In the genomic region with DNA sequence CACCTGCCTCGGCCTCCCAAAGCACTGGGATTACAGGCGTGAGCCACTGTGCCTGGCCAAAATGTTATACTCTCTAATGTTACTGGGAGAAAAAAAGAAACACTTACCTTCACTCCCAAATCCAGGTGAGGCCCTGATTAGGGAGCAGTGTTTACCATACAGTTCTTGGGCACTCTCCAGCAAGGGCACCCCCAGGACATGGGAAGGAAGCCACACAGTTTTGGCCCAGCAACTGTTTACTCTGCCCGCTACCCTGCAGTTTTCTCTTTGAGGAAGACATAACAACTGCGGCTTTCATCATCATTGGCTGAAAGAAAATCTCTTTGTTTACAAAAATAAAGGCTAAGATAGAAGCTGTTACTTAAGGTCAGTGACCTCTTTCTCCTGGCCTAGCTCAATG, we compare ENCODE assay signal across 18 cellular contexts.
"Had no signal": no experiment of that assay in that cellular context is flagged by ENCODE, and none has a peak within 500 bp of the region (broad histone marks: within the 10 kb centered on the region; RNA-seq: fewer than 3 reads in every experiment).

No MANE protein-coding gene starts in this region.

- H3K9me3 Mint-ChIP-seq: activated naive CD4-positive, alpha-beta T cell treated with anti-CD3 and anti-CD28 coated beads, Interleukin-2, amount 50 U/mL, for 72 hours; activated T-cell treated with anti-CD3 and anti-CD28 coated beads, Interleukin-2, amount 50 U/mL, for 72 hours; dendritic cell treated with granulocyte-macrophage colony-stimulating factor and Interleukin-4, amounts not matched to agents 40 ng/mL and 50 ng/mL, for 4 days; naive thymus-derived CD8-positive, alpha-beta T cell; stimulated activated naive B cell treated with anti-CD40 and anti-IgM and Interleukin-4, amounts not matched to agents 10 μg/mL and 1 μg/mL and 100 μg/mL, for 72 hours; T-helper 1 cell treated with Interleukin-12 subunit alpha and Interleukin-12 subunit beta and Interleukin-4 antibody, amounts not matched to agents 30 μg/mL and 1 μg/mL, for 36 hours had no signal

- DNase-seq: activated CD4-positive, alpha-beta T cell treated with anti-CD3 and anti-CD28 coated beads for 1 hour; activated gamma-delta T cell; activated T-cell treated with anti-CD3 and anti-CD28 coated beads, Interleukin-2, amount 50 U/mL, for 72 hours; adrenal gland; effector memory CD4-positive, alpha-beta T cell; mesendoderm; naive thymus-derived CD8-positive, alpha-beta T cell; posterior cingulate gyrus; retina; stimulated activated naive B cell treated with anti-CD40 and anti-IgM and Interleukin-4, amounts not matched to agents 10 μg/mL and 1 μg/mL and 100 μg/mL, for 72 hours; thyroid gland; WERI-Rb-1 had no signal

- H3K9me3 ChIP-seq: adrenal gland, esophagus muscularis mucosa, neutrophil, thyroid gland had no signal

- H3K36me3 ChIP-seq: adrenal gland, cardiac muscle cell, esophagus muscularis mucosa, neutrophil, thyroid gland, WERI-Rb-1 had no signal

- H3K4me1 Mint-ChIP-seq: naive thymus-derived CD8-positive, alpha-beta T cell; stimulated activated naive B cell treated with anti-CD40 and anti-IgM and Interleukin-4, amounts not matched to agents 10 μg/mL and 1 μg/mL and 100 μg/mL, for 72 hours had no signal

- H3K36me3 Mint-ChIP-seq: activated naive CD4-positive, alpha-beta T cell treated with anti-CD3 and anti-CD28 coated beads, Interleukin-2, amount 50 U/mL, for 72 hours; naive thymus-derived CD8-positive, alpha-beta T cell; stimulated activated naive B cell treated with anti-CD40 and anti-IgM and Interleukin-4, amounts not matched to agents 10 μg/mL and 1 μg/mL and 100 μg/mL, for 72 hours had no signal

- H3K27me3 Mint-ChIP-seq: dendritic cell treated with granulocyte-macrophage colony-stimulating factor and Interleukin-4, amounts not matched to agents 40 ng/mL and 50 ng/mL, for 4 days; naive thymus-derived CD8-positive, alpha-beta T cell; stimulated activated naive B cell treated with anti-CD40 and anti-IgM and Interleukin-4, amounts not matched to agents 10 μg/mL and 1 μg/mL and 100 μg/mL, for 72 hours had no signal

- H3K4me3 Mint-ChIP-seq: activated T-cell treated with anti-CD3 and anti-CD28 coated beads, Interleukin-2, amount 50 U/mL, for 72 hours; dendritic cell treated with granulocyte-macrophage colony-stimulating factor and Interleukin-4, amounts not matched to agents 40 ng/mL and 50 ng/mL, for 4 days; naive thymus-derived CD8-positive, alpha-beta T cell; stimulated activated naive B cell treated with anti-CD40 and anti-IgM and Interleukin-4, amounts not matched to agents 10 μg/mL and 1 μg/mL and 100 μg/mL, for 72 hours; T-helper 1 cell treated with Interleukin-12 subunit alpha and Interleukin-12 subunit beta and Interleukin-4 antibody, amounts not matched to agents 30 μg/mL and 1 μg/mL, for 36 hours had no signal

- H3K27ac ChIP-seq: adrenal gland, cardiac muscle cell, esophagus muscularis mucosa, neutrophil, thyroid gland, WERI-Rb-1 had no signal

- H3K27ac Mint-ChIP-seq: activated naive CD4-positive, alpha-beta T cell treated with anti-CD3 and anti-CD28 coated beads, Interleukin-2, amount 50 U/mL, for 72 hours; activated T-cell treated with anti-CD3 and anti-CD28 coated beads, Interleukin-2, amount 50 U/mL, for 72 hours; dendritic cell treated with granulocyte-macrophage colony-stimulating factor and Interleukin-4, amounts not matched to agents 40 ng/mL and 50 ng/mL, for 4 days; naive thymus-derived CD8-positive, alpha-beta T cell; stimulated activated naive B cell treated with anti-CD40 and anti-IgM and Interleukin-4, amounts not matched to agents 10 μg/mL and 1 μg/mL and 100 μg/mL, for 72 hours; T-helper 1 cell treated with Interleukin-12 subunit alpha and Interleukin-12 subunit beta and Interleukin-4 antibody, amounts not matched to agents 30 μg/mL and 1 μg/mL, for 36 hours had no signal

- H3K27me3 ChIP-seq: cardiac muscle cell, esophagus muscularis mucosa, neutrophil, thyroid gland had no signal

- H3K4me1 ChIP-seq: adrenal gland, esophagus muscularis mucosa, thyroid gland had no signal

- H3K4me3 ChIP-seq: adrenal gland, cardiac muscle cell, esophagus muscularis mucosa, thyroid gland had no signal
